8 cellular contexts compared by ENCODE assay signal in the genomic region with DNA sequence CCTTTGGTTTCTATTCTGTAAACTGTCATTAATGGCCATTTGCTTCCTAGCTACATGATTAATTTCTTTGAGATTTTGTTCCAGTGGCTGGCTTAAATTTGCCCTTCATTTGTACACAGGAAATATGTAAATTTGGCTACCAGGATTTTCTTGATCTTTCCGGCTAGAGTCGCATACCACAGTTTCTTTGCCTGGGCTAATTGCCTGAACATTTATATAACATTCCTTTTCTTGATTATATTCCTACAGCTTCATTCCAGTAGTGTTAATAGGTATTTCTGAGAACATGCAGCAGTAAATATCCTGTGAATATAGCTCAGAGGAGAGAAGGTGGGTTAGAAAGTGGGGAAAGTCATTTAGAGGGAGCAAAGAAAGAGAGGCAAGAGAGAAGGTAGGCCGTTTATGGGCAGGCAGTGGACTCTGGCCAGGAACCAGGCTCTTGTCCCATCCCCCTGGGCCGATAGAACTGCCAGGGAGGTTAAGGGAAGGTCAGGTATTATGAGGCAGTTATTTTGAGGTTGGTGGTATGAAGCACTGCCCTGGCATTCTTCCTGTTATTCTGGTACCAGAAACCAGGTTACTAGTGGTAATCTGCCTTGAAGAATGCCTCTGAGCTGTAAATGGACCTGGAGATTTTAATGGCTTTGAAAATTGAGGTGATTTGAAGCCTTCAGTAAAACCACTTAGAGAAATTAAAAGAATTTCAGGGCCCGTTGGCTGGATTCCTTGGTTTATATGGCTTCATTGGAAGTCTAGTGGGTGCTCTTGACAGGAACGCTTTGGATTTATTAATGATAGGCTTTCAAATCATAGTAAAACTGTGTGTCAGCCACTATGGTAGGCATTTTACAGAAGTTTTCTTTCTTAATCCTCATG. TPM values are rescaled to one million over a fixed set of nuclear protein-coding genes. Genes with fewer than 3 reads are reported as not detected.
A peak's percentile ranks its signal among the peaks of the same experiment; 100 is the strongest.
DNase-seq lines count a peak whose midpoint lies in the region; ATAC-seq and TF ChIP-seq lines count a peak whose summit lies in the region.

No MANE protein-coding gene starts in this region.

- no peaks in the 10 kb centered on the region for H3K36me3 ChIP-seq in kidney epithelial cell (ENCODE audit: control insufficient read depth, insufficient read depth, low read length)

- H3K27me3 ChIP-seq in kidney epithelial cell (ENCODE audit: control insufficient read depth, insufficient read depth, low read length), result no peaks in the 10 kb centered on the region

- no peaks in the 10 kb centered on the region for H3K36me3 Mint-ChIP-seq in IgD-negative memory B cell

- H3K27me3 Mint-ChIP-seq in IgD-negative memory B cell, result no peaks in the 10 kb centered on the region

- H3K27ac Mint-ChIP-seq in IgD-negative memory B cell, result peak overlapping the region; percentile 11 to 91 (median 65)

- no peaks in the 10 kb centered on the region for H3K9me3 Mint-ChIP-seq in IgD-negative memory B cell

- DNase-seq in AG20443 (ENCODE audit: low spot score), result peak; percentile 35
- peak; percentile 89 for DNase-seq in astrocyte of the hippocampus (ENCODE audit: low read depth, low spot score)
- DNase-seq in kidney epithelial cell (ENCODE audit: low read depth), result peak; percentile 29
- DNase-seq in NCI-H2171 (lab: John Stamatoyannopoulos, UW), result no peak
- no peak for DNase-seq in SHP77 treated with DMSO at 0.1 percent for 48 hours (lab: John Stamatoyannopoulos, UW)

- H3K4me3 ChIP-seq in kidney epithelial cell (ENCODE audit: low read depth, low read length), result no peak overlapping the region

- TF ChIP-seq CTCF in kidney epithelial cell (IDR thresholded peaks at IDR 0.05; ENCODE audit: insufficient read depth, low read length, poor library complexity, severe bottlenecking), result no peak

- H3K4me3 Mint-ChIP-seq in IgD-negative memory B cell, result peak overlapping the region; percentile 54 to 94 (median 86)

- H3K4me1 Mint-ChIP-seq in IgD-negative memory B cell, result peaks cover 43 to 56% (median 49%) of the 10 kb centered on the region in 3 donors

- H3K27ac ChIP-seq in temporal lobe (ENCODE audit: low read depth, low read length), result peak overlapping the region; percentile 61

- ATAC-seq in HG02938 (IDR thresholded peaks at IDR 0.05; ENCODE audit: unreplicated experiment), result no peak

RNA-seq across cellular contexts. Expression of a gene that starts 4.4 kb away (rescaled TPM):
- polyA plus RNA-seq in IgD-negative memory B cell, result 111 TPM
- total RNA-seq in kidney epithelial cell (117 and 124 TPM in 2 replicates), temporal lobe (116 TPM)

RNA-seq across cellular contexts. Expression of a gene that starts 9.6 kb away (rescaled TPM):
- 29.1 TPM for polyA plus RNA-seq in IgD-negative memory B cell
- total RNA-seq in kidney epithelial cell (29.2 and 30.6 TPM in 2 replicates), temporal lobe (27.5 TPM)

RNA-seq across cellular contexts. Expression of a gene that starts 42.6 kb away (rescaled TPM):
- polyA plus RNA-seq in IgD-negative memory B cell, result 442 TPM
- total RNA-seq in kidney epithelial cell (380 and 381 TPM in 2 replicates), temporal lobe (220 TPM)

RNA-seq across cellular contexts. Expression of a gene that starts 42.7 kb away (rescaled TPM):
- 74.2 TPM for polyA plus RNA-seq in IgD-negative memory B cell
- total RNA-seq in kidney epithelial cell (34.0 and 47.8 TPM in 2 replicates), temporal lobe (18.9 TPM)

Comparison
In these comparisons a context has a peak if more than half of its experiments do, and no peak if none do; other contexts are left out.
1. DNase-seq: peak in AG20443 (single experiment), astrocyte of the hippocampus (single experiment) and kidney epithelial cell (single experiment); none in NCI-H2171 (single experiment) and SHP77 treated with DMSO at 0.1 percent for 48 hours (single experiment).